Comparison of ENCODE assay signal across 23 cellular contexts in the genomic region with DNA sequence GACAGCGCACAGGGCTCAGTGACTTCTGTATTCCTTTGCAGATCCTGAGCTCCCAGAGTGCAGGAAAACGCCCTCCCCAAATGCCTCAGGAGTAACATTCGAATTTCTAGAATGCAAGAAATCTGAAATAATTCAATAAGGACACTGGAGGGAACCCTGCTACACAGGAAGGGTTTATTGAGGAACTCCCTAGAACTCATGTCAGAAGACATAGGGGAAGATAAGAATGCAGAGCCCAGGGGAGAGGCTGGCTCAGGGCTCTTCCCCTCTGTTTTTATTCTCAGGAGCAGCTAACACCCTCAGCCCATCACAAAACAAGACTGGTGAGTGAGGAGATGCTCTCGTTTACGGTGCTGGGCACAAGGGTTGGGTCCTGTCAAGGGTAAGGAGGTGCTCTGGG. TPM values are rescaled to one million over a fixed set of nuclear protein-coding genes. Genes with fewer than 3 reads are reported as not detected.
DNase-seq lines count a peak whose midpoint lies in the region; ATAC-seq, FAIRE-seq and TF ChIP-seq lines count a peak whose summit lies in the region.
"Had no signal": no experiment of that assay in that cellular context is flagged by ENCODE, and none has a peak within 500 bp of the region (broad histone marks: within the 10 kb centered on the region; RNA-seq: fewer than 3 reads in every experiment).

No MANE protein-coding gene starts in this region.

- TF ChIP-seq EP300 in GM12878 (IDR thresholded peaks at IDR 0.05; ENCODE audit: borderline replicate concordance in 1 of 2, control insufficient read depth in 1 of 2, low read depth in 2 of 2, low read length in 2 of 2), result no peak

- SMC1A ChIA-PET in GM12878 (lab: Charles Lee; ENCODE audit: uncharacterized antibody, unreplicated experiment), result no interaction called here

- no peaks in the 10 kb centered on the region for H4K20me1 ChIP-seq in GM12878 (ENCODE audit: control insufficient read depth, insufficient read depth)

- RAD21 ChIA-PET in GM12878 (lab: Charles Lee; ENCODE audit: unreplicated experiment), result no interaction called here

- peak; percentile 50 for DNase-seq in CD1c-positive myeloid dendritic cell (ENCODE audit: extremely low spot score)
- DNase-seq in MV-4-11 (lab: John Stamatoyannopoulos, UW), result peak; percentile 22
- DNase-seq in GM12878 (ENCODE audit: low read depth, low spot score), result no peak
- no peak for DNase-seq in AG08396 (ENCODE audit: low spot score)
- DNase-seq in NCI-H526 (lab: John Stamatoyannopoulos, UW), result no peak
- DNase-seq: 8988T; ACHN; C1 segment of cervical spinal cord; CD4-positive, alpha-beta T cell; CD8-positive, alpha-beta memory T cell; DMS 273 treated with DMSO at 0.1 percent for 48 hours; DMS79; EL; GDM1; H9 had no signal

- no peaks in the 10 kb centered on the region for H3K36me3 ChIP-seq in GM12878 (ENCODE audit: control insufficient read depth in 2 of 2, insufficient read depth in 2 of 2, low read length in 1 of 2)

- H3K9ac ChIP-seq in GM12878 (ENCODE audit: control insufficient read depth, insufficient read depth, low read length), result no peak overlapping the region

- peak overlapping the region; percentile 3 for H3K27ac Mint-ChIP-seq in stimulated activated memory B cell treated with anti-CD40 and anti-IgM and Interleukin-4, amounts not matched to agents 10 μg/mL and 1 μg/mL and 100 μg/mL, for 72 hours
- H3K27ac Mint-ChIP-seq: CD4-positive, alpha-beta T cell; CD8-positive, alpha-beta memory T cell; GM23338; H9 had no signal

- peaks cover 0 to 5% of the 10 kb centered on the region in 2 experiments; a peak in 3 of 4 replicates for H3K27me3 ChIP-seq in GM12878 (replicated peaks in 1 of 2; ENCODE audit: control insufficient read depth in 2 of 2, insufficient read depth in 2 of 2, low read length in 1 of 2)

- no peaks in the 10 kb centered on the region for H3K79me2 ChIP-seq in GM12878 (ENCODE audit: control insufficient read depth, insufficient read depth, low read length)

- H3K4me3 ChIP-seq in GM12878, result no peak overlapping the region
- H3K4me3 ChIP-seq: A549, GM23338 had no signal

- H3K9me3 Mint-ChIP-seq in stimulated activated memory B cell treated with anti-CD40 and anti-IgM and Interleukin-4, amounts not matched to agents 10 μg/mL and 1 μg/mL and 100 μg/mL, for 72 hours, result peaks cover 4% of the 10 kb centered on the region

- peak; percentile 39; the same call in 1 of the 2 replicates for TF ChIP-seq RAD21 in GM12878 (IDR thresholded peaks at IDR 0.05; ENCODE audit: insufficient read depth, low read depth, low read length)

- peak in 1 of 3 experiments; percentile 12; a peak in 1 of 6 replicates for TF ChIP-seq CTCF in GM12878 (IDR thresholded peaks at IDR 0.05 in 2 of 3, conservative IDR thresholded peaks at IDR 0.05 in 1 of 3; ENCODE audit: control insufficient read depth in 2 of 3, extremely low read depth in 1 of 3, insufficient read depth in 1 of 3, low read depth in 3 of 3, low read length in 3 of 3)

- intact Hi-C loops in GM12878 (cut with micrococcal nuclease; ENCODE audit: unreplicated experiment), result no loop called here

- 31% methylated on average over 5 of the region's 5 CpGs for WGBS in GM12878 (ENCODE audit: insufficient coverage, insufficient replicate concordance, low lambda C conversion rate, missing lambda C conversion rate)

- no peak for ATAC-seq in GM12878
- ATAC-seq in stimulated activated memory B cell treated with anti-CD40 and anti-IgM and Interleukin-4, amounts not matched to agents 10 μg/mL and 1 μg/mL and 100 μg/mL, for 72 hours, result no peak
- ATAC-seq in HG02852 (IDR thresholded peaks at IDR 0.05; ENCODE audit: unreplicated experiment), result no peak
- ATAC-seq: A549, GM23338, HCT116 had no signal

- H3K36me3 Mint-ChIP-seq in stimulated activated memory B cell treated with anti-CD40 and anti-IgM and Interleukin-4, amounts not matched to agents 10 μg/mL and 1 μg/mL and 100 μg/mL, for 72 hours, result peaks cover 4% of the 10 kb centered on the region
- H3K36me3 Mint-ChIP-seq: CD8-positive, alpha-beta memory T cell had no signal

- CTCF ChIA-PET in GM12878 (lab: Yijun Ruan, JAX), result interaction anchor here (1.7 kb wide), 1 partner anchor 74 kb away, joined by 3 read pairs; no protein-coding TSS in a partner anchor

- peak; percentile 57 for FAIRE-seq in GM12878 (lab: Jason Lieb, UNC)
- FAIRE-seq: D721Med had no signal

- no peak overlapping the region for H3K4me2 ChIP-seq in GM12878 (ENCODE audit: control insufficient read depth, insufficient read depth)
- H3K4me2 ChIP-seq: A549, GM23338 had no signal

- H3K27ac ChIP-seq in GM12878 (ENCODE audit: control insufficient read depth, insufficient read depth), result no peak overlapping the region
- H3K27ac ChIP-seq: A549 had no signal

- H3K9me3 ChIP-seq in GM12878 (replicated peaks; ENCODE audit: control insufficient read depth, insufficient read depth, low read length), result peaks cover 5% of the 10 kb centered on the region

- peaks cover 13% of the 10 kb centered on the region for H3K4me1 Mint-ChIP-seq in stimulated activated memory B cell treated with anti-CD40 and anti-IgM and Interleukin-4, amounts not matched to agents 10 μg/mL and 1 μg/mL and 100 μg/mL, for 72 hours
- H3K4me1 Mint-ChIP-seq: GM23338, H9 had no signal

- H3K4me1 ChIP-seq in GM12878 (ENCODE audit: control insufficient read depth, insufficient read depth, low read length), result no peaks in the 10 kb centered on the region
- H3K4me1 ChIP-seq: A549 had no signal

- in situ Hi-C loops in GM12878 (cut with MboI), result no loop called here

- BruUV-seq in GM12878 (replicated peaks; lab: Mats Ljungman, UMichigan), result no TSS peak

- no peak overlapping the region for H3K4me3 Mint-ChIP-seq in stimulated activated memory B cell treated with anti-CD40 and anti-IgM and Interleukin-4, amounts not matched to agents 10 μg/mL and 1 μg/mL and 100 μg/mL, for 72 hours
- H3K4me3 Mint-ChIP-seq: CD4-positive, alpha-beta T cell; CD8-positive, alpha-beta memory T cell; GM23338; H9 had no signal

- POLR2A ChIA-PET in GM12878 (lab: Charles Lee), result no interaction called here

- no peak overlapping the region for H2AFZ ChIP-seq in GM12878 (ENCODE audit: control insufficient read depth, low read depth, low read length)
- H2AFZ ChIP-seq: GM23338 had no signal

- TF ChIP-seq POLR2A in GM12878 (IDR thresholded peaks at IDR 0.05; ENCODE audit: low read depth, low read length), result no peak

- peaks cover 41% of the 10 kb centered on the region for H3K27me3 Mint-ChIP-seq in stimulated activated memory B cell treated with anti-CD40 and anti-IgM and Interleukin-4, amounts not matched to agents 10 μg/mL and 1 μg/mL and 100 μg/mL, for 72 hours

RNA-seq across cellular contexts. Expression of a gene that starts 6.8 kb away (rescaled TPM):
- total RNA-seq in GM12878 (2013; cell fraction: nucleolus; rRNA removed), result 0.27 and 0.65 TPM in 2 replicates
- total RNA-seq in GM12878 (2014; rRNA removed) (not detected in 2 replicates), GM12878 (2014; rRNA removed; fragmentation: Illumina TruSeq; extraction: Trizol) (not detected in 2 replicates), GM12878 (2021) (not detected in 2 replicates)
- 0.10 TPM for polyA plus RNA-seq in GM12878 (2011; ENCODE audit: low read depth)
- polyA plus RNA-seq in GM12878 (2011; rRNA removed) (not detected in 2 replicates), GM12878 (2014; fragmentation: Illumina TruSeq; extraction: Trizol) (0.04 TPM in 1 of 2 replicates, not detected in the other), GM12878 (2014; fragmentation: Nextera tagmentation; extraction: Ambion mirVana) (not detected), GM12878 (2014; rRNA removed) (not detected in 2 replicates), GM12878 (2016; fragmentation: Nextera tagmentation; extraction: Ambion mirVana) (not detected)
- 0.03 TPM in 1 of 2 replicates, not detected in the other for polyA plus RNA-seq in GM12878 (2011; cell fraction: cytosol; rRNA removed)
- polyA plus RNA-seq in GM12878 (2011; cell fraction: nucleus; rRNA removed), result not detected in 2 replicates
- polyA plus RNA-seq in GM12878 (2012), result 0.16 and 0.21 TPM in 2 replicates
- not detected in 2 replicates for polyA minus RNA-seq in GM12878 (2011; rRNA and poly(A)+ RNA removed)
- not detected in 2 replicates for polyA minus RNA-seq in GM12878 (2011; cell fraction: cytosol; rRNA and poly(A)+ RNA removed)
- polyA minus RNA-seq in GM12878 (2011; cell fraction: nucleus; rRNA and poly(A)+ RNA removed), result not detected in 2 replicates
- total RNA-seq: CD8-positive, alpha-beta memory T cell; GM23338; H4; H9 had no signal
- polyA plus RNA-seq: A549; BJ; CD8-positive, alpha-beta memory T cell; GM23338 had no signal

RNA-seq across cellular contexts. Expression of a gene that starts 26.6 kb away (rescaled TPM):
- total RNA-seq in GM12878 (2013; cell fraction: nucleolus; rRNA removed), result 2.1 and 2.4 TPM in 2 replicates
- 0.38 and 0.51 TPM in 2 replicates for total RNA-seq in GM12878 (2014; rRNA removed)
- total RNA-seq in GM12878 (2014; rRNA removed; fragmentation: Illumina TruSeq; extraction: Trizol), result 0.40 and 0.60 TPM in 2 replicates
- 1.1 and 1.5 TPM in 2 replicates for total RNA-seq in GM12878 (2021)
- 0.14 TPM for polyA plus RNA-seq in GM12878 (2011; ENCODE audit: low read depth)
- 0.10 and 0.20 TPM in 2 replicates for polyA plus RNA-seq in GM12878 (2011; rRNA removed)
- 0.18 and 0.36 TPM in 2 replicates for polyA plus RNA-seq in GM12878 (2011; cell fraction: cytosol; rRNA removed)
- 0.12 and 0.22 TPM in 2 replicates for polyA plus RNA-seq in GM12878 (2011; cell fraction: nucleus; rRNA removed)
- polyA plus RNA-seq in GM12878 (2012), result 0.73 and 0.89 TPM in 2 replicates
- polyA plus RNA-seq in GM12878 (2014; fragmentation: Illumina TruSeq; extraction: Trizol), result 0.13 and 0.91 TPM in 2 replicates
- under 1 TPM; 0.16 to 0.24 TPM for polyA plus RNA-seq in GM12878 (2014; fragmentation: Nextera tagmentation; extraction: Ambion mirVana)
- 1.1 and 1.8 TPM in 2 replicates for polyA plus RNA-seq in GM12878 (2014; rRNA removed)
- polyA plus RNA-seq in GM12878 (2016; fragmentation: Nextera tagmentation; extraction: Ambion mirVana), result under 1 TPM; 0.43 TPM
- 0.36 TPM in 1 of 2 replicates, not detected in the other for polyA minus RNA-seq in GM12878 (2011; rRNA and poly(A)+ RNA removed)
- polyA minus RNA-seq in GM12878 (2011; cell fraction: cytosol; rRNA and poly(A)+ RNA removed), result not detected in 2 replicates
- 0.24 TPM in 1 of 2 replicates, not detected in the other for polyA minus RNA-seq in GM12878 (2011; cell fraction: nucleus; rRNA and poly(A)+ RNA removed)
- total RNA-seq: CD8-positive, alpha-beta memory T cell; GM23338; H4; H9 had no signal
- polyA plus RNA-seq: A549; BJ; CD8-positive, alpha-beta memory T cell; GM23338 had no signal

RNA-seq across cellular contexts. Expression of a gene that starts 30.1 kb away (rescaled TPM):
- 444 and 455 TPM in 2 replicates for total RNA-seq in GM12878 (2013; cell fraction: nucleolus; rRNA removed)
- total RNA-seq in GM12878 (2014; rRNA removed) (49.4 and 59.7 TPM in 2 replicates), GM12878 (2014; rRNA removed; fragmentation: Illumina TruSeq; extraction: Trizol) (39.8 and 40.9 TPM in 2 replicates), GM12878 (2021) (61.5 and 70.5 TPM in 2 replicates)
- 30.7 TPM for polyA plus RNA-seq in GM12878 (2011; ENCODE audit: low read depth)
- polyA plus RNA-seq in GM12878 (2011; rRNA removed) (36.2 and 66.8 TPM in 2 replicates), GM12878 (2014; fragmentation: Illumina TruSeq; extraction: Trizol) (30.5 and 56.8 TPM in 2 replicates), GM12878 (2014; fragmentation: Nextera tagmentation; extraction: Ambion mirVana) (10 to 100 TPM in 1 of 2 experiments, 1 to 10 TPM in 1; 4.9 to 15.9 TPM), GM12878 (2014; rRNA removed) (92.2 and 96.2 TPM in 2 replicates), GM12878 (2016; fragmentation: Nextera tagmentation; extraction: Ambion mirVana) (10 to 100 TPM; 41.8 to 43.3 TPM)
- 70.8 and 98.8 TPM in 2 replicates for polyA plus RNA-seq in GM12878 (2011; cell fraction: cytosol; rRNA removed)
- polyA plus RNA-seq in GM12878 (2011; cell fraction: nucleus; rRNA removed), result 272 and 290 TPM in 2 replicates
- 85.9 and 97.0 TPM in 2 replicates for polyA plus RNA-seq in GM12878 (2012)
- polyA minus RNA-seq in GM12878 (2011; rRNA and poly(A)+ RNA removed), result 77.6 and 102 TPM in 2 replicates
- polyA minus RNA-seq in GM12878 (2011; cell fraction: cytosol; rRNA and poly(A)+ RNA removed), result 22.2 and 23.7 TPM in 2 replicates
- 105 and 129 TPM in 2 replicates for polyA minus RNA-seq in GM12878 (2011; cell fraction: nucleus; rRNA and poly(A)+ RNA removed)
- total RNA-seq: H4, H9 had no signal
- polyA plus RNA-seq: A549, BJ, GM23338 had no signal

Comparison
In these comparisons a context has a peak if more than half of its experiments do, and no peak if none do; other contexts are left out.
1. DNase-seq: peak in CD1c-positive myeloid dendritic cell (single experiment) and MV-4-11 (single experiment); none in GM12878 (single experiment), AG08396 (single experiment) and NCI-H526 (0 of 2).